In the genomic region with DNA sequence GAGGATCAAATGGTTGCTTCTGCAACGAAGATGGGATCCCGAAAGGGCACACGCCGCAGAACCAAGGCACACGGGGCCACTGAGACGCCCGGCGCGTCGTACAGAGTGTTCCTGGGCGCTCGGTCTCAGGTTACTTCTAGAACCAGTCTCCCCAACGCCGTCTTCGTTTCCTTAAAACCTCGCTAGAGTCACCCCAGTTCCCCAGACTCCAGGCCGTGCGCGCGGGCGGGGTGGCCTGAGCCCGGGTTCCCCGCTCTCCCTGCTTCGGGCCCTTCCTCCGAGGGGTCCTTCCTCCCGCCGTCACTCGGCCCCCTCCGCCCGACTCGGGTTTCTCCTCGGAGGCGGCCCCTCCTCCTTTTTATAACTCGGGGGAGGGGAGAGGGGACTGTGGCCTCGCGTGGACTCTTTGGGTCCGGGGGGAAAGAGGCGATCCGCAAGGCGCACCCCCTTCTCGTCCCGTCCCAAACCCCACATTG, we compare ENCODE assay signal across 8 cellular contexts. TPM values are rescaled to one million over a fixed set of nuclear protein-coding genes. Genes with fewer than 3 reads are reported as not detected.
DNase-seq lines count a peak whose midpoint lies in the region; ATAC-seq and TF ChIP-seq lines count a peak whose summit lies in the region.

No MANE protein-coding gene starts in this region.

- H3K27me3 ChIP-seq in OCI-LY1 (ENCODE audit: insufficient read depth, low read length) (0 out of 2 replicates have a peak, but pooled peaks cover 3% of the 10 kb centered on the region), osteoblast (ENCODE audit: insufficient read depth, low read length) (no peaks in the 10 kb centered on the region)

- no peaks in the 10 kb centered on the region for H3F3A ChIP-seq in OCI-LY1 (ENCODE audit: insufficient read depth, low read length)

- H4K20me1 ChIP-seq in OCI-LY1 (ENCODE audit: insufficient read depth, low read length): no peaks in the 10 kb centered on the region
- H4K20me1 ChIP-seq in osteoblast (ENCODE audit: insufficient read depth, low read length): peaks cover 28% of the 10 kb centered on the region

- peaks cover 11% of the 10 kb centered on the region for H3K27me3 Mint-ChIP-seq in glutamatergic neuron (ENCODE audit: unreplicated experiment)

- H2AFZ ChIP-seq in OCI-LY1 (ENCODE audit: low read length) (peak overlapping the region; percentile 64; the same call in 1 of the 2 replicates), osteoblast (ENCODE audit: low read length) (peak overlapping the region; percentile 92)

- no peak for TF ChIP-seq CTCF in OCI-LY1 (IDR thresholded peaks at IDR 0.05; ENCODE audit: low read length)
- no peak for TF ChIP-seq CTCF in glutamatergic neuron (IDR thresholded peaks at IDR 0.05; ENCODE audit: partially characterized antibody, unreplicated experiment)
- no peak for TF ChIP-seq CTCF in osteoblast (IDR thresholded peaks at IDR 0.05; ENCODE audit: extremely low read depth, low read depth, low read length)

- peak overlapping the region; percentile 95 for H3K4me2 ChIP-seq in OCI-LY1 (ENCODE audit: low read length)
- peak overlapping the region; percentile 90 for H3K4me2 ChIP-seq in osteoblast (ENCODE audit: insufficient read depth, low read length)

- no peaks in the 10 kb centered on the region for H3K9me2 ChIP-seq in OCI-LY1 (ENCODE audit: low read depth, low read length)

- H3K4me1 ChIP-seq in OCI-LY1 (ENCODE audit: insufficient read depth, low read length, severe bottlenecking) (peaks cover 13% of the 10 kb centered on the region), osteoblast (ENCODE audit: insufficient read depth, low read length) (peaks cover 41% of the 10 kb centered on the region)

- peak overlapping the region; percentile 54; the same call in 1 of the 2 replicates for H3K9ac ChIP-seq in OCI-LY1 (ENCODE audit: low read length)

- no peaks in the 10 kb centered on the region for H3K36me3 ChIP-seq in OCI-LY1 (ENCODE audit: insufficient read depth, low read length)
- H3K36me3 ChIP-seq in osteoblast (ENCODE audit: insufficient read depth, low read length): peaks cover 21% of the 10 kb centered on the region

- peak overlapping the region; percentile 44 for H3K4me3 ChIP-seq in GM08714 (ENCODE audit: low read length)
- H3K4me3 ChIP-seq in OCI-LY1 (ENCODE audit: low read depth, low read length, poor library complexity, severe bottlenecking): peak overlapping the region; percentile 71
- peak overlapping the region; percentile 80 for H3K4me3 ChIP-seq in osteoblast (ENCODE audit: insufficient read depth, low read length)

- H3K27ac Mint-ChIP-seq in glutamatergic neuron (ENCODE audit: unreplicated experiment): peak overlapping the region; percentile 56

- peaks cover 21% of the 10 kb centered on the region for H3K4me1 Mint-ChIP-seq in glutamatergic neuron (ENCODE audit: low read depth, unreplicated experiment)

- peaks cover 13% of the 10 kb centered on the region for H3K9me3 Mint-ChIP-seq in glutamatergic neuron (ENCODE audit: unreplicated experiment)

- ATAC-seq in HG02852 (IDR thresholded peaks at IDR 0.05; ENCODE audit: unreplicated experiment): peak; percentile 9

- H3K9me3 ChIP-seq in OCI-LY1 (ENCODE audit: low read length): no peaks in the 10 kb centered on the region
- no peaks in the 10 kb centered on the region for H3K9me3 ChIP-seq in osteoblast (ENCODE audit: low read depth, low read length)

- no peaks in the 10 kb centered on the region for H3K36me3 Mint-ChIP-seq in glutamatergic neuron (ENCODE audit: unreplicated experiment)

- no peaks in the 10 kb centered on the region for H3K79me2 ChIP-seq in OCI-LY1 (ENCODE audit: insufficient read depth, low read length)
- peaks cover 35% of the 10 kb centered on the region for H3K79me2 ChIP-seq in osteoblast (ENCODE audit: insufficient read depth, low read length)

- H3K4me3 Mint-ChIP-seq in glutamatergic neuron (ENCODE audit: unreplicated experiment): peak overlapping the region; percentile 91

- DNase-seq in activated naive CD4-positive, alpha-beta T cell treated with Interleukin-2 at 50 U/mL for 16 hours: peak; percentile 38
- DNase-seq in glutamatergic neuron (peak; percentile 51), osteoblast (ENCODE audit: insufficient read length, low spot score, missing footprints) (peak; percentile 93), putamen (ENCODE audit: low spot score) (no peak), NCI-H345 treated with DMSO at 0.1 percent for 48 hours (lab: John Stamatoyannopoulos, UW; ENCODE audit: unreplicated experiment) (no peak)

- no peak overlapping the region for H3K27ac ChIP-seq in OCI-LY1 (ENCODE audit: low read depth, low read length, poor library complexity, severe bottlenecking)
- peak overlapping the region; percentile 91 for H3K27ac ChIP-seq in osteoblast (ENCODE audit: low read depth, low read length)

RNA-seq across cellular contexts. Expression of gene FZD7, which starts 0.8 kb away (rescaled TPM):
- total RNA-seq in glutamatergic neuron (ENCODE audit: unreplicated experiment) (19.0 TPM), osteoblast (64.8 and 73.8 TPM in 2 replicates)

RNA-seq across cellular contexts. Expression of gene KIAA2012, which starts 40.2 kb away (rescaled TPM):
- not detected for total RNA-seq in glutamatergic neuron (ENCODE audit: unreplicated experiment)
- total RNA-seq in osteoblast: under 0.01 TPM in 1 of 2 replicates, not detected in the other

Comparison
In these comparisons a context has a peak if more than half of its experiments do, and no peak if none do; other contexts are left out.
1. DNase-seq: peak in activated naive CD4-positive, alpha-beta T cell treated with Interleukin-2 at 50 U/mL for 16 hours (single experiment), glutamatergic neuron (single experiment) and osteoblast (single experiment); none in putamen (single experiment) and NCI-H345 treated with DMSO at 0.1 percent for 48 hours (single experiment).
2. Peak in every context shown above with its lines, with median percentiles within 50 percentile points of each other: H3K4me3 ChIP-seq.